Comparison of ENCODE assay signal across 27 cellular contexts in the genomic region with DNA sequence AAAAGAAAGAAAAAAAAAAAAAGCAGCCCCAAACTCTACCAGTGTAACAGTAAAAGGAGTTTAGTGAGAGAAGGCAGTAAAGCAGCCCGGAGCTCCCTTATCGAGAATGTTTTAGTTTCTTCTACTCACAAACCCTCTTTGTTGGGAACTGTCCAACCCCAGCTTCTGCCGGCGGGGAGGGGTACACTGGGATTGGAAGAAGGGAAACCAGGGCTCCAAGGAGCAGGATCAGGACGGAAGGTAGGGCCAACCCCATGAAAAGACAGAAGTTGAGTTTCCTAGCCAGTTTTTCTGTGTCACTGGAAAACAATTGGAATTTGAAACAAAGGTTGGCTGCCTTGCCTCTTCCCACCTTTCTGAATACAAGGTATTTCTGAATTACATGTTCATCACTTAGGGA.
A peak's percentile ranks its signal among the peaks of the same experiment; 100 is the strongest.
DNase-seq lines count a peak whose midpoint lies in the region; TF ChIP-seq lines count a peak whose summit lies in the region.
"Had no signal": no experiment of that assay in that cellular context is flagged by ENCODE, and none has a peak within 500 bp of the region (broad histone marks: within the 10 kb centered on the region; RNA-seq: fewer than 3 reads in every experiment).

No MANE protein-coding gene starts in this region.

- H3K27me3 ChIP-seq in H7 (ENCODE audit: control insufficient read depth, insufficient read depth, low read length) (no peaks in the 10 kb centered on the region), endodermal cell (ENCODE audit: control insufficient read depth, insufficient read depth, low read length, poor library complexity, severe bottlenecking) (no peaks in the 10 kb centered on the region), iPS-20b (ENCODE audit: insufficient read depth, low read length) (no peaks in the 10 kb centered on the region), rectal smooth muscle tissue (ENCODE audit: control insufficient read depth, insufficient read depth, low read length) (no peaks in the 10 kb centered on the region)
- H3K27me3 ChIP-seq: body of pancreas, right atrium auricular region, stomach had no signal

- H3K27ac ChIP-seq in endodermal cell (ENCODE audit: low read depth, low read length) (no peak overlapping the region), iPS-20b (ENCODE audit: low read length) (peak overlapping the region; percentile 82), rectal smooth muscle tissue (ENCODE audit: low read depth, low read length) (peak overlapping the region; percentile 19)
- H3K27ac ChIP-seq: A549, body of pancreas, right atrium auricular region, RWPE1, SK-N-MC, stomach had no signal

- H3K9ac ChIP-seq in endodermal cell (ENCODE audit: extremely low read depth, low read length, poor library complexity, severe bottlenecking), result no peak overlapping the region
- H3K9ac ChIP-seq in iPS-20b (ENCODE audit: low read depth, low read length), result peak overlapping the region; percentile 87; the same call in 1 of the 2 replicates
- H3K9ac ChIP-seq in rectal smooth muscle tissue (ENCODE audit: low read length), result no peak overlapping the region

- H3K4me3 Mint-ChIP-seq in endodermal cell, result peak overlapping the region; percentile 46
- no peak overlapping the region for H3K4me3 Mint-ChIP-seq in activated naive CD8-positive, alpha-beta T cell treated with anti-CD3 and anti-CD28 coated beads for 36 hours
- H3K4me3 Mint-ChIP-seq: activated CD4-positive, alpha-beta T cell treated with anti-CD3 and anti-CD28 coated beads for 36 hours; CD8-positive, alpha-beta memory T cell; naive B cell; T-helper 17 cell had no signal

- WGBS in endodermal cell (ENCODE audit: insufficient coverage in 1 of 2, insufficient read length in 1 of 2), 2 experiments, result 13 to 19% methylated on average over 1 to 5 of the region's 5 CpGs

- no peaks in the 10 kb centered on the region for H3K27me3 Mint-ChIP-seq in endodermal cell (ENCODE audit: insufficient read depth)
- no peaks in the 10 kb centered on the region for H3K27me3 Mint-ChIP-seq in activated naive CD8-positive, alpha-beta T cell treated with anti-CD3 and anti-CD28 coated beads for 36 hours
- H3K27me3 Mint-ChIP-seq: activated CD4-positive, alpha-beta T cell treated with anti-CD3 and anti-CD28 coated beads for 36 hours; CD8-positive, alpha-beta memory T cell; naive B cell; T-helper 17 cell had no signal

- no peaks in the 10 kb centered on the region for H3K9me3 Mint-ChIP-seq in endodermal cell
- H3K9me3 Mint-ChIP-seq in activated naive CD8-positive, alpha-beta T cell treated with anti-CD3 and anti-CD28 coated beads for 36 hours, result no peaks in the 10 kb centered on the region
- H3K9me3 Mint-ChIP-seq: CD8-positive, alpha-beta memory T cell; naive B cell had no signal

- no peak overlapping the region for H3K4me3 ChIP-seq in H7 (ENCODE audit: insufficient read depth, low read depth, low read length)
- H3K4me3 ChIP-seq in endodermal cell (ENCODE audit: low read length), result peak overlapping the region; percentile 66
- peak overlapping the region; percentile 53; the same call in 1 of the 2 replicates for H3K4me3 ChIP-seq in iPS-20b (ENCODE audit: low read length)
- no peak overlapping the region for H3K4me3 ChIP-seq in rectal smooth muscle tissue (ENCODE audit: low read length)
- H3K4me3 ChIP-seq: A549, body of pancreas, right atrium auricular region, SK-N-MC, stomach had no signal

- no peak for TF ChIP-seq CTCF in endodermal cell (conservative IDR thresholded peaks at IDR 0.05)

- H3K4me1 Mint-ChIP-seq in endodermal cell, result peaks cover 66% of the 10 kb centered on the region
- H3K4me1 Mint-ChIP-seq in activated naive CD8-positive, alpha-beta T cell treated with anti-CD3 and anti-CD28 coated beads for 36 hours, result no peaks in the 10 kb centered on the region
- H3K4me1 Mint-ChIP-seq: activated CD4-positive, alpha-beta T cell treated with anti-CD3 and anti-CD28 coated beads for 36 hours; naive B cell had no signal

- peak; percentile 62 for DNase-seq in H7
- peak; percentile 86 for DNase-seq in endodermal cell
- no peak for DNase-seq in SHP77 treated with DMSO at 0.1 percent for 48 hours (lab: John Stamatoyannopoulos, UW)
- no peak for DNase-seq in DMS53 treated with DMSO at 0.1 percent for 48 hours (lab: John Stamatoyannopoulos, UW; ENCODE audit: unreplicated experiment)
- no peak for DNase-seq in medulla oblongata (ENCODE audit: extremely low spot score)
- no peak for DNase-seq in activated naive CD8-positive, alpha-beta T cell treated with anti-CD3 and anti-CD28 coated beads for 36 hours
- DNase-seq: activated CD4-positive, alpha-beta T cell treated with anti-CD3 and anti-CD28 coated beads for 36 hours; activated effector memory CD4-positive, alpha-beta T cell treated with anti-CD3 and anti-CD28 coated beads, Interleukin-2, amount 50 U/mL, for 16 hours; body of pancreas; CD8-positive, alpha-beta memory T cell; effector CD8-positive, alpha-beta T cell; HCEC 1CT; naive B cell; NCI-H1105 treated with DMSO at 0.1 percent for 48 hours; NCI-H2029 treated with DMSO at 0.1 percent for 48 hours; NCI-H345; NCI-H82; stimulated activated CD8-positive, alpha-beta memory T cell treated with anti-CD3 and anti-CD28 coated beads, Interleukin-4, amount 100 ng/mL, for 48 hours; stomach; T-helper 17 cell; trophoblast cell had no signal

- H3K36me3 Mint-ChIP-seq in endodermal cell (ENCODE audit: low read depth), result peaks cover 7% of the 10 kb centered on the region
- peaks cover 3% of the 10 kb centered on the region for H3K36me3 Mint-ChIP-seq in activated naive CD8-positive, alpha-beta T cell treated with anti-CD3 and anti-CD28 coated beads for 36 hours

- no peaks in the 10 kb centered on the region for H3K36me3 ChIP-seq in H7 (replicated peaks; ENCODE audit: control insufficient read depth, insufficient read depth, low read length)
- no peaks in the 10 kb centered on the region for H3K36me3 ChIP-seq in endodermal cell (ENCODE audit: control insufficient read depth, insufficient read depth, low read length)
- no peaks in the 10 kb centered on the region for H3K36me3 ChIP-seq in iPS-20b (ENCODE audit: insufficient read depth, low read depth, low read length)
- no peaks in the 10 kb centered on the region for H3K36me3 ChIP-seq in rectal smooth muscle tissue (ENCODE audit: control insufficient read depth, insufficient read depth, low read length)
- H3K36me3 ChIP-seq: right atrium auricular region had no signal

- peak overlapping the region; percentile 91 for H3K27ac Mint-ChIP-seq in endodermal cell
- no peak overlapping the region for H3K27ac Mint-ChIP-seq in activated naive CD8-positive, alpha-beta T cell treated with anti-CD3 and anti-CD28 coated beads for 36 hours
- H3K27ac Mint-ChIP-seq: activated CD4-positive, alpha-beta T cell treated with anti-CD3 and anti-CD28 coated beads for 36 hours; naive B cell; T-helper 17 cell had no signal

- no peaks in the 10 kb centered on the region for H3K9me3 ChIP-seq in endodermal cell (ENCODE audit: control insufficient read depth, low read length)
- H3K9me3 ChIP-seq in iPS-20b (ENCODE audit: insufficient read depth, low read depth, low read length), result no peaks in the 10 kb centered on the region
- H3K9me3 ChIP-seq: A549, body of pancreas, right atrium auricular region, stomach had no signal

- H3K4me1 ChIP-seq in endodermal cell (ENCODE audit: control insufficient read depth, insufficient read depth, low read length), result peaks cover 17% of the 10 kb centered on the region
- H3K4me1 ChIP-seq in iPS-20b (ENCODE audit: insufficient read depth, low read length), result peaks cover 39% of the 10 kb centered on the region; the same call in 1 of the 2 replicates
- peaks cover 2% of the 10 kb centered on the region for H3K4me1 ChIP-seq in rectal smooth muscle tissue (ENCODE audit: control insufficient read depth, insufficient read depth, low read length)
- H3K4me1 ChIP-seq: A549, body of pancreas had no signal

Comparison
In these comparisons a context has a peak if more than half of its experiments do, and no peak if none do; other contexts are left out.
1. DNase-seq: peak in H7 (single experiment) and endodermal cell (single experiment); none in SHP77 treated with DMSO at 0.1 percent for 48 hours (single experiment), DMS53 treated with DMSO at 0.1 percent for 48 hours (single experiment), medulla oblongata (single experiment) and activated naive CD8-positive, alpha-beta T cell treated with anti-CD3 and anti-CD28 coated beads for 36 hours (single experiment).
2. H3K4me3 ChIP-seq: peak in endodermal cell (single experiment) and iPS-20b (single experiment); none in H7 (single experiment) and rectal smooth muscle tissue (single experiment).